24 cellular contexts compared by ENCODE assay signal in genomic region chr18:12737243-12737902, GRCh38.
"Had no signal": no experiment of that assay in that cellular context is flagged by ENCODE, and none has a peak within 500 bp of the region (broad histone marks: within the 10 kb centered on the region; RNA-seq: fewer than 3 reads in every experiment).

No MANE protein-coding gene starts in this region.

- H3K9me3 ChIP-seq: heart right ventricle, stomach, suprapubic skin, tibial nerve had no signal

- H3K27ac ChIP-seq: heart right ventricle, parathyroid adenoma, stomach, suprapubic skin, tibial nerve had no signal

- H3K27me3 ChIP-seq: heart right ventricle, stomach, suprapubic skin, tibial nerve had no signal

- H3K4me3 ChIP-seq: heart right ventricle, stomach, suprapubic skin, tibial nerve had no signal

- H3K36me3 ChIP-seq: heart right ventricle, stomach, suprapubic skin, tibial nerve had no signal

- FAIRE-seq: keratinocyte, small intestine, TTC549 had no signal

- H3K79me2 ChIP-seq: parathyroid adenoma had no signal

- ATAC-seq: activated naive CD4-positive, alpha-beta T cell treated with anti-CD3 and anti-CD28 coated beads, Interleukin-2, amount 50 U/mL, for 72 hours; activated T-helper 17 cell treated with anti-CD3 and anti-CD28 coated beads, Interleukin-2, amount 50 U/mL, for 72 hours; heart right ventricle; left colon; natural killer cell treated with Interleukin-12 subunit alpha and Interleukin-12 subunit beta and Interleukin-15 and Interleukin-18, amount 100 ng/mL, for 72 hours; sciatic nerve; stimulated activated effector memory CD8-positive, alpha-beta T cell treated with anti-CD3 and anti-CD28 coated beads, Interleukin-12 subunit alpha, Interleukin-12 subunit beta, amount 100 ng/mL, for 72 hours had no signal

- H3K9ac ChIP-seq: parathyroid adenoma had no signal

- H2AFZ ChIP-seq: parathyroid adenoma had no signal

- H3K4me1 ChIP-seq: heart right ventricle, parathyroid adenoma, stomach, suprapubic skin, tibial nerve had no signal

- DNase-seq: activated CD4-positive, alpha-beta T cell treated with anti-CD3 and anti-CD28 coated beads for 1 hour; activated CD8-positive, alpha-beta memory T cell treated with anti-CD3 and anti-CD28 coated beads, Interleukin-2, amount 50 U/mL, for 4 hours; activated T-cell treated with anti-CD3 and anti-CD28 coated beads, Interleukin-2, amount 50 U/mL, for 24 hours; aorta; dermis blood vessel endothelial cell; effector CD8-positive, alpha-beta T cell; erythroblast; foreskin fibroblast; heart right ventricle; left colon; nucleus accumbens; small intestine; stimulated activated CD4-positive, alpha-beta T cell treated with anti-CD3 and anti-CD28 coated beads, Interleukin-2, amount 100 ng/mL, for 24 hours; stomach had no signal
